ENCODE assay signal across 10 cellular contexts in the genomic region with DNA sequence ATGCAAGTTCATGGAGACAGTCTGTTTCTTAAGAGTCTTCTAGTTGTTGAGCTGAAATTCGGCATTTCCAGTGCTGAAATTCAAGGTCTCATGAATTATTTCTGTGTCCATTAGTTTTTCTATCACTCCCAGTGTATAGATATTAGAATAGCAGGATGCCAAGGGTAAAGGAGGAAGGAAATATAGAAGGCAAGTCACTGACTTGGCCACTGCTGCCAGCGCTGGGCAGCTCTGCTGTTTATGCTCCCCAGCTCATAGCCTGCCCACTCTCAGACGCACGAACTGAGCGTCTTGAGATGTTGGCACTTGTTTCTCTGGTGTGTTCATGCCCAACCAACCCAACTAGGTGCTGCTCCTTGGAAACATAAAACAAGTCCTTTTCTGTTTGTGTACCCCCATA.
DNase-seq lines count a peak whose midpoint lies in the region; ATAC-seq and TF ChIP-seq lines count a peak whose summit lies in the region.
"Had no signal": no experiment of that assay in that cellular context is flagged by ENCODE, and none has a peak within 500 bp of the region (broad histone marks: within the 10 kb centered on the region; RNA-seq: fewer than 3 reads in every experiment).

No MANE protein-coding gene starts in this region.

- H2AFZ ChIP-seq in SU-DHL-6 (ENCODE audit: low read depth, low read length, severe bottlenecking) = no peak overlapping the region

- H3K9me3 ChIP-seq in SU-DHL-6 (ENCODE audit: insufficient read depth, low read length) (no peaks in the 10 kb centered on the region), spleen (no peaks in the 10 kb centered on the region)
- H3K9me3 ChIP-seq: A549 had no signal

- peak overlapping the region; percentile 9 for H3K27ac Mint-ChIP-seq in T-helper 2 cell treated with Interferon-gamma antibody and Interleukin-4, amounts not matched to agents 5 μg/mL and 100 μg/mL, for 36 hours

- H3K4me2 ChIP-seq in SU-DHL-6 (ENCODE audit: low read depth, low read length, poor library complexity, severe bottlenecking) = peak overlapping the region; percentile 78
- H3K4me2 ChIP-seq: A549 had no signal

- no peaks in the 10 kb centered on the region for H3K27me3 Mint-ChIP-seq in T-helper 2 cell treated with Interferon-gamma antibody and Interleukin-4, amounts not matched to agents 5 μg/mL and 100 μg/mL, for 36 hours (ENCODE audit: low read depth)

- no peak for DNase-seq in T-helper 2 cell treated with Interferon-gamma antibody and Interleukin-4, amounts not matched to agents 5 μg/mL and 100 μg/mL, for 36 hours (ENCODE audit: low spot score)
- no peak for DNase-seq in T-helper 2 cell
- peak; percentile 23 to 38 for DNase-seq in erythroblast (lab: John Stamatoyannopoulos, UW)
- DNase-seq in spleen = peak; percentile 81
- DNase-seq in HT-29 (ENCODE audit: low spot score) = no peak
- DNase-seq: brain microvascular endothelial cell had no signal

- peak overlapping the region; percentile 55 for H3K9ac ChIP-seq in SU-DHL-6 (ENCODE audit: low read length)

- 26 to 54% (median 35%) methylated on average over 5 of the region's 5 CpGs for WGBS in spleen, 5 donors

- H3K27ac ChIP-seq in SU-DHL-6 (ENCODE audit: low read depth, low read length) (peak overlapping the region; percentile 99), spleen (peak overlapping the region; percentile 63 to 99 (median 92))
- H3K27ac ChIP-seq: A549, brain microvascular endothelial cell had no signal

- no peaks in the 10 kb centered on the region for H3K27me3 ChIP-seq in SU-DHL-6 (ENCODE audit: low read length)
- H3K27me3 ChIP-seq in spleen (replicated peaks in 1 of 7) = no peaks in the 10 kb centered on the region
- H3K27me3 ChIP-seq: brain microvascular endothelial cell had no signal

- no peak for TF ChIP-seq POLR2A in erythroblast (IDR thresholded peaks at IDR 0.05; ENCODE audit: low read length)
- TF ChIP-seq POLR2A in spleen (IDR thresholded peaks at IDR 0.05) = no peak

- peak overlapping the region; percentile 19 for H3K4me3 Mint-ChIP-seq in T-helper 2 cell treated with Interferon-gamma antibody and Interleukin-4, amounts not matched to agents 5 μg/mL and 100 μg/mL, for 36 hours

- no peaks in the 10 kb centered on the region for H3K9me2 ChIP-seq in SU-DHL-6 (replicated peaks; ENCODE audit: insufficient read depth, low read length)

- peaks cover 20% of the 10 kb centered on the region for H3K79me2 ChIP-seq in SU-DHL-6 (ENCODE audit: insufficient read depth, low read length)

- H3K9me3 Mint-ChIP-seq in T-helper 2 cell treated with Interferon-gamma antibody and Interleukin-4, amounts not matched to agents 5 μg/mL and 100 μg/mL, for 36 hours = no peaks in the 10 kb centered on the region

- H3K4me3 ChIP-seq in SU-DHL-6 (ENCODE audit: insufficient read depth, low read length, poor library complexity, severe bottlenecking) (peak overlapping the region; percentile 13), spleen (peak overlapping the region in 3 of 8 donors; percentile 5 to 45 (median 7))
- H3K4me3 ChIP-seq: A549 had no signal

- H3K4me1 ChIP-seq in spleen = peaks cover 49 to 92% (median 79%) of the 10 kb centered on the region in 6 donors

- H3K36me3 ChIP-seq in SU-DHL-6 (ENCODE audit: low read length) (no peaks in the 10 kb centered on the region), spleen (no peaks in the 10 kb centered on the region)
- H3K36me3 ChIP-seq: brain microvascular endothelial cell had no signal

- intact Hi-C loops in spleen (cut with DNase I; ENCODE audit: low total_unique reads) = loop anchor here (10.0 kb wide), 2 partner anchors 53 to 97 kb away; no protein-coding TSS in a partner anchor

- ATAC-seq in GM19452 (IDR thresholded peaks at IDR 0.05; ENCODE audit: unreplicated experiment) (no peak), GM21528 (IDR thresholded peaks at IDR 0.05; ENCODE audit: low FRiP score, unreplicated experiment) (no peak)
- ATAC-seq: A549 had no signal

- no peaks in the 10 kb centered on the region for H4K20me1 ChIP-seq in SU-DHL-6 (ENCODE audit: low read depth, low read length)

- TF ChIP-seq CTCF in SU-DHL-6 (IDR thresholded peaks at IDR 0.05; ENCODE audit: insufficient read depth, low read length, poor library complexity, severe bottlenecking) (no peak), spleen (IDR thresholded peaks at IDR 0.05 in 8 of 11, conservative IDR thresholded peaks at IDR 0.05 in 3 of 11) (no peak)

- H3F3A ChIP-seq in SU-DHL-6 (ENCODE audit: insufficient read depth) = peaks cover 71% of the 10 kb centered on the region

- peaks cover 70% of the 10 kb centered on the region for H3K4me1 Mint-ChIP-seq in T-helper 2 cell treated with Interferon-gamma antibody and Interleukin-4, amounts not matched to agents 5 μg/mL and 100 μg/mL, for 36 hours (ENCODE audit: low read depth)

- H3K36me3 Mint-ChIP-seq in T-helper 2 cell treated with Interferon-gamma antibody and Interleukin-4, amounts not matched to agents 5 μg/mL and 100 μg/mL, for 36 hours (ENCODE audit: low read depth) = peaks cover 19% of the 10 kb centered on the region

Comparison
In these comparisons a context has a peak if more than half of its experiments do, and no peak if none do; other contexts are left out.
1. DNase-seq: peak in erythroblast (2 of 2) and spleen (single experiment); none in T-helper 2 cell treated with Interferon-gamma antibody and Interleukin-4, amounts not matched to agents 5 μg/mL and 100 μg/mL, for 36 hours (single experiment), T-helper 2 cell (0 of 5) and HT-29 (single experiment).